In the genomic region with DNA sequence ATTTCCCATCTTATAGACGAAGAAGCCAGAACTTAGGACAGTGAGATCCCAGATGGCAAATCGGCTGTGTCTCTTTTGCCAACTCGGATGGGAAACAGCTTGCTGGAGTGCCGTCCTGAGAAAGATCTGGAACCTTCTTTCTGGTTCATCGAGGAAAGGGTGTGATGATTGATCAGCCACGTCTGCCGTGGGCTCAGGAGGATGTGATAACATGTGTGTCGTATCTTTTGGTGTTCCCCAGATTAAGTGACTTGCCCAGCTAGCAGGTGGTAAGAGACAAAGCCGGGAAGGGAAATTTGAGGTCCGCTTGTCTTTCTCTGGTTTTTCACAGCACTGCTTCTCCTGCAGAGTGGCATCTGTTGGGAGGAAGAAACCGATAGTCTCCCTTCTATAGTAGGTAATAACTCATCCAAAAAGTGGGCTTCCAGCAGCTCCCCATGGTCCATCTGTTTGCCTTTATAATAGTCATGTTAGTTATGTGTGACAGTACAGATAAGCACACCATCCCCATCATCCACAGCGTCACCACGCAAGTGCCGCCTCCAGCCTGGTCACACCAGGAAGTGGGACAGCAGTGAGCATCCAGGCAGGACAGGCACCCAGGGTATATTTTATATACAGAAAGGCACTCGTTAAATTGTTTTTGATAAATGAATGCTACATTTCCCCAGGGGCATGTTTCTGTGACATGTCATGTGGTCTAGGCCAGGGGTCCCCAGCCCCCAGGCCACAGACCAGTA, we compare ENCODE assay signal across 18 cellular contexts.
"Had no signal": no experiment of that assay in that cellular context is flagged by ENCODE, and none has a peak within 500 bp of the region (broad histone marks: within the 10 kb centered on the region; RNA-seq: fewer than 3 reads in every experiment).

No MANE protein-coding gene starts in this region.

- H3K27me3 Mint-ChIP-seq: activated CD4-positive, alpha-beta memory T cell treated with anti-CD3 and anti-CD28 coated beads, Interleukin-2, amount 10 ng/mL, durations not matched to agents 7 days and 5 days; stimulated activated naive CD8-positive, alpha-beta T cell treated with anti-CD3 and anti-CD28 coated beads, Interleukin-15, amount 100 ng/mL, for 72 hours had no signal

- H3K9me3 Mint-ChIP-seq: activated CD4-positive, alpha-beta memory T cell treated with anti-CD3 and anti-CD28 coated beads, Interleukin-2, amount 10 ng/mL, durations not matched to agents 7 days and 5 days; activated T-cell treated with anti-CD3 and anti-CD28 coated beads, Interleukin-2, amount 50 U/mL, for 72 hours; neural progenitor cell; stimulated activated naive CD8-positive, alpha-beta T cell treated with anti-CD3 and anti-CD28 coated beads, Interleukin-15, amount 100 ng/mL, for 72 hours had no signal

- H3K4me1 Mint-ChIP-seq: stimulated activated naive CD8-positive, alpha-beta T cell treated with anti-CD3 and anti-CD28 coated beads, Interleukin-15, amount 100 ng/mL, for 72 hours had no signal

- ATAC-seq: activated T-cell treated with anti-CD3 and anti-CD28 coated beads, Interleukin-2, amount 50 U/mL, for 72 hours; heart right ventricle; stimulated activated naive CD8-positive, alpha-beta T cell treated with anti-CD3 and anti-CD28 coated beads, Interleukin-15, amount 100 ng/mL, for 72 hours had no signal

- DNase-seq: activated CD4-positive, alpha-beta memory T cell treated with anti-CD3 and anti-CD28 coated beads, Interleukin-2, amount 10 ng/mL, durations not matched to agents 7 days and 5 days; activated CD4-positive, alpha-beta T cell treated with anti-CD3 and anti-CD28 coated beads for 1 hour; activated CD8-positive, alpha-beta memory T cell treated with anti-CD3 and anti-CD28 coated beads, Interleukin-2, amount 50 U/mL, for 4 hours; activated gamma-delta T cell treated with Interleukin-2 at 50 U/mL for 16 hours; activated T-cell treated with anti-CD3 and anti-CD28 coated beads, Interleukin-2, amount 50 U/mL, for 72 hours; cortex of kidney; effector memory CD4-positive, alpha-beta T cell; heart right ventricle; left ventricle myocardium inferior; mesendoderm; ovary; stimulated activated CD4-positive, alpha-beta T cell treated with anti-CD3 and anti-CD28 coated beads, Interleukin-15, amount 100 ng/mL, for 24 hours; stimulated activated CD4-positive, alpha-beta T cell treated with anti-CD3 and anti-CD28 coated beads, Interleukin-4, amount 100 ng/mL, for 4 hours; stimulated activated naive CD8-positive, alpha-beta T cell treated with anti-CD3 and anti-CD28 coated beads, Interleukin-15, amount 100 ng/mL, for 72 hours; T-helper 2 cell had no signal

- H3K4me3 Mint-ChIP-seq: activated CD4-positive, alpha-beta memory T cell treated with anti-CD3 and anti-CD28 coated beads, Interleukin-2, amount 10 ng/mL, durations not matched to agents 7 days and 5 days; activated T-cell treated with anti-CD3 and anti-CD28 coated beads, Interleukin-2, amount 50 U/mL, for 72 hours; neural progenitor cell; stimulated activated naive CD8-positive, alpha-beta T cell treated with anti-CD3 and anti-CD28 coated beads, Interleukin-15, amount 100 ng/mL, for 72 hours had no signal

- H3K27ac Mint-ChIP-seq: activated CD4-positive, alpha-beta memory T cell treated with anti-CD3 and anti-CD28 coated beads, Interleukin-2, amount 10 ng/mL, durations not matched to agents 7 days and 5 days; neural progenitor cell had no signal

- H3K27ac ChIP-seq: ascending aorta, cardiac muscle cell, neural progenitor cell had no signal
